In the genomic region with DNA sequence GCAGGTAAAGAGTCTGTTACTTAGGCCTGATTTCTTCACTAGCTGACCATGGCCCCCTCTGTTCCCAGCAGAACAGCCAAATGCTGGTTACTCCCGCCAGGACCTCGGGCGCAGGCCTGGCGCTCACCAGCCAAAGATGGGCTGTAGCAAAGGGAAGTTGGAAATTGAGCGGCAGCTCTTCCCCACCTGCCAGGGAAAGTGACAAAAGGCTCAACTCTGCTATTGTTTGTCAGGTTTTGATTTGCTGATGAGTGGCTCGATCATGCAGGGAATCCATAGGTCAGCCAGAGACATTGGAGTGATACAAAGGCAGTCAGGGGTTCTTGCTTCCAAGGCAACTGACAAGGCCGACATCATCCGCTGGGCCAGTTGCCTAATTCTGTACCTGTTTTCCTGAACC, we compare ENCODE assay signal across 22 cellular contexts.
"Had no signal": no experiment of that assay in that cellular context is flagged by ENCODE, and none has a peak within 500 bp of the region (broad histone marks: within the 10 kb centered on the region; RNA-seq: fewer than 3 reads in every experiment).

No MANE protein-coding gene starts in this region.

- H3K9me3 ChIP-seq: heart right ventricle, pancreas, prostate gland, sigmoid colon, thyroid gland, upper lobe of right lung had no signal

- FAIRE-seq: astrocyte, pancreas, small intestine had no signal

- DNase-seq: activated CD4-positive, alpha-beta memory T cell treated with anti-CD3 and anti-CD28 coated beads, Interleukin-2, amount 10 ng/mL, durations not matched to agents 7 days and 5 days; activated CD4-positive, alpha-beta T cell treated with anti-CD3 and anti-CD28 coated beads for 48 hours; activated CD8-positive, alpha-beta memory T cell treated with anti-CD3 and anti-CD28 coated beads, Interleukin-2, amount 50 U/mL, for 48 hours; activated gamma-delta T cell treated with Interleukin-2 at 50 U/mL for 16 hours; activated naive CD4-positive, alpha-beta T cell treated with anti-CD3 and anti-CD28 coated beads, Interleukin-2, amount 50 U/mL, for 16 hours; activated T-cell treated with anti-CD3 and anti-CD28 coated beads, Interleukin-2, amount 50 U/mL, for 24 hours; amniotic stem cell; brain microvascular endothelial cell; foreskin fibroblast; heart right ventricle; naive B cell; nephron progenitor cell; pancreas; sigmoid colon; small intestine; stimulated activated CD4-positive, alpha-beta T cell treated with anti-CD3 and anti-CD28 coated beads, Interleukin-4, amount 100 ng/mL, for 24 hours; stimulated activated CD8-positive, alpha-beta memory T cell treated with anti-CD3 and anti-CD28 coated beads, Interleukin-4, amount 100 ng/mL, for 48 hours; stimulated activated naive CD8-positive, alpha-beta T cell treated with anti-CD3 and anti-CD28 coated beads, Interleukin-15, amount 100 ng/mL, for 72 hours; thyroid gland; upper lobe of right lung had no signal

- H3K4me1 ChIP-seq: heart right ventricle, pancreas, prostate gland, sigmoid colon, thyroid gland, upper lobe of right lung had no signal

- H3K36me3 ChIP-seq: brain microvascular endothelial cell, heart right ventricle, pancreas, prostate gland, sigmoid colon, thyroid gland, upper lobe of right lung had no signal

- H3K4me3 ChIP-seq: heart right ventricle, pancreas, prostate gland, sigmoid colon, thyroid gland, upper lobe of right lung had no signal

- H3K27me3 ChIP-seq: brain microvascular endothelial cell, pancreas, sigmoid colon, thyroid gland, upper lobe of right lung had no signal

- H3K27ac ChIP-seq: brain microvascular endothelial cell, heart right ventricle, pancreas, prostate gland, sigmoid colon, thyroid gland, upper lobe of right lung had no signal
